21 cellular contexts compared by ENCODE assay signal in genomic region chr18:79723628-79724027, GRCh38. TPM values are rescaled to one million over a fixed set of nuclear protein-coding genes. Genes with fewer than 3 reads are reported as not detected.
A peak's percentile ranks its signal among the peaks of the same experiment; 100 is the strongest.
DNase-seq lines count a peak whose midpoint lies in the region; ATAC-seq and TF ChIP-seq lines count a peak whose summit lies in the region.
"Had no signal": no experiment of that assay in that cellular context is flagged by ENCODE, and none has a peak within 500 bp of the region (broad histone marks: within the 10 kb centered on the region; RNA-seq: fewer than 3 reads in every experiment).

No MANE protein-coding gene starts in this region.

- H3K9ac ChIP-seq in IMR-90 (ENCODE audit: low read depth, low read length): no peak overlapping the region
- H3K9ac ChIP-seq in endodermal cell (ENCODE audit: extremely low read depth, low read length, poor library complexity, severe bottlenecking): no peak overlapping the region
- no peak overlapping the region for H3K9ac ChIP-seq in trophoblast cell (ENCODE audit: low read length)

- H3K27ac ChIP-seq in IMR-90 (ENCODE audit: insufficient read depth, low read length): no peak overlapping the region
- H3K27ac ChIP-seq in endodermal cell (ENCODE audit: low read depth, low read length): no peak overlapping the region
- no peak overlapping the region for H3K27ac ChIP-seq in trophoblast cell (ENCODE audit: low read depth, low read length)
- peak overlapping the region in 1 of 4 donors; percentile 38 for H3K27ac ChIP-seq in transverse colon

- ATAC-seq in IMR-90 (ENCODE audit: low read depth): no peak
- ATAC-seq: GM12878, HepG2 had no signal

- H2BK15ac ChIP-seq in IMR-90 (ENCODE audit: low read depth, low read length): no peak overlapping the region

- H3K4me3 ChIP-seq in IMR-90 (ENCODE audit: insufficient read depth, low read depth, low read length): no peak overlapping the region
- H3K4me3 ChIP-seq in endodermal cell (ENCODE audit: low read length): no peak overlapping the region
- H3K4me3 ChIP-seq in trophoblast cell (ENCODE audit: low read depth, low read length): no peak overlapping the region
- H3K4me3 ChIP-seq in transverse colon: no peak overlapping the region
- H3K4me3 ChIP-seq: GM12878 had no signal

- H3K4me1 Mint-ChIP-seq in endodermal cell: no peaks in the 10 kb centered on the region
- no peaks in the 10 kb centered on the region for H3K4me1 Mint-ChIP-seq in chondrocyte (ENCODE audit: low read depth)
- H3K4me1 Mint-ChIP-seq in mesothelial cell of epicardium: no peaks in the 10 kb centered on the region

- TF ChIP-seq POLR2A in IMR-90 (IDR thresholded peaks at IDR 0.05; ENCODE audit: low read depth, low read length): no peak
- TF ChIP-seq POLR2A in transverse colon (IDR thresholded peaks at IDR 0.05): no peak

- H3K4me2 ChIP-seq in IMR-90 (ENCODE audit: low read depth, low read length): no peak overlapping the region
- no peak overlapping the region for H3K4me2 ChIP-seq in trophoblast cell (ENCODE audit: low read length)

- no TSS peak for BruUV-seq in IMR-90 (replicated peaks; lab: Mats Ljungman, UMichigan)

- no peak overlapping the region for H4K12ac ChIP-seq in trophoblast cell (ENCODE audit: low read depth, low read length)

- H3K9me3 ChIP-seq in IMR-90 (ENCODE audit: control insufficient read depth, insufficient read depth, low read length) (peaks cover 3% of the 10 kb centered on the region; the same call in 1 of the 2 replicates), endodermal cell (ENCODE audit: control insufficient read depth, low read length) (no peaks in the 10 kb centered on the region), trophoblast cell (ENCODE audit: insufficient read depth, low read depth, low read length) (peaks cover 9% of the 10 kb centered on the region), transverse colon (peaks cover 0 to 4% of the 10 kb centered on the region in 2 donors)
- H3K9me3 ChIP-seq: BE2C had no signal

- H3K4me1 ChIP-seq in IMR-90 (ENCODE audit: control insufficient read depth, insufficient read depth, low read length) (no peaks in the 10 kb centered on the region), endodermal cell (ENCODE audit: control insufficient read depth, insufficient read depth, low read length) (no peaks in the 10 kb centered on the region), trophoblast cell (ENCODE audit: control insufficient read depth in 1 of 2, insufficient read depth in 2 of 2, low read length in 2 of 2) (no peaks in the 10 kb centered on the region), transverse colon (no peaks in the 10 kb centered on the region)
- H3K4me1 ChIP-seq: BE2C had no signal

- no peak overlapping the region for H4K5ac ChIP-seq in IMR-90 (ENCODE audit: low read depth, low read length)

- CTCF ChIA-PET in IMR-90 (lab: Yijun Ruan, JAX): no interaction called here

- no peaks in the 10 kb centered on the region for H4K20me1 ChIP-seq in IMR-90 (ENCODE audit: insufficient read depth, low read length)

- peaks cover 3% of the 10 kb centered on the region for H3K9me1 ChIP-seq in IMR-90 (ENCODE audit: insufficient read depth, low read length)

- no peak for TF ChIP-seq RAD21 in IMR-90 (IDR thresholded peaks at IDR 0.05; ENCODE audit: low read length)

- TF ChIP-seq EP300 in transverse colon (IDR thresholded peaks at IDR 0.05; ENCODE audit: low read depth): no peak

- H3K79me1 ChIP-seq in IMR-90 (ENCODE audit: low read depth in 1 of 2, low read length in 2 of 2) (peaks cover 20 to 61% of the 10 kb centered on the region in 2 experiments), trophoblast cell (ENCODE audit: low read length) (no peaks in the 10 kb centered on the region)

- H3K9me3 Mint-ChIP-seq in endodermal cell (peaks cover 1% of the 10 kb centered on the region), chondrocyte (ENCODE audit: low read depth) (no peaks in the 10 kb centered on the region), mesothelial cell of epicardium (peaks cover 5% of the 10 kb centered on the region)

- H4K91ac ChIP-seq in IMR-90 (ENCODE audit: insufficient read depth, low read depth, low read length) (no peak overlapping the region), trophoblast cell (ENCODE audit: low read depth, low read length) (no peak overlapping the region)

- H2AK9ac ChIP-seq in IMR-90 (replicated peaks; ENCODE audit: low read depth, low read length, poor library complexity): peak overlapping the region; percentile 26

- H2BK120ac ChIP-seq in IMR-90 (ENCODE audit: low read depth, low read length) (no peak overlapping the region), trophoblast cell (ENCODE audit: insufficient read depth, low read length, poor library complexity) (no peak overlapping the region)

- no peak overlapping the region for H2BK20ac ChIP-seq in IMR-90 (ENCODE audit: low read depth, low read length)

- H3K36me3 ChIP-seq in IMR-90 (ENCODE audit: control insufficient read depth, insufficient read depth, low read length): peaks cover 58% of the 10 kb centered on the region
- peaks cover 64% of the 10 kb centered on the region for H3K36me3 ChIP-seq in endodermal cell (ENCODE audit: control insufficient read depth, insufficient read depth, low read length)
- peaks cover 37 to 48% of the 10 kb centered on the region in 2 experiments for H3K36me3 ChIP-seq in trophoblast cell (ENCODE audit: control insufficient read depth in 1 of 2, insufficient read depth in 2 of 2, low read length in 2 of 2)
- peaks cover 0 to 45% (median 10%) of the 10 kb centered on the region in 4 donors for H3K36me3 ChIP-seq in transverse colon
- H3K36me3 ChIP-seq: BE2C had no signal

- H3K18ac ChIP-seq in IMR-90 (ENCODE audit: low read depth, low read length): no peak overlapping the region
- H3K18ac ChIP-seq in trophoblast cell (ENCODE audit: low read length): peak overlapping the region; percentile 8

- no peak overlapping the region for H3K4me3 Mint-ChIP-seq in endodermal cell
- H3K4me3 Mint-ChIP-seq in chondrocyte (ENCODE audit: unreplicated experiment): no peak overlapping the region
- no peak overlapping the region for H3K4me3 Mint-ChIP-seq in mesothelial cell of epicardium
- H3K4me3 Mint-ChIP-seq: CD4-positive, CD25-positive, alpha-beta regulatory T cell; CD8-positive, alpha-beta memory T cell had no signal

- no peaks in the 10 kb centered on the region for H3K27me3 Mint-ChIP-seq in endodermal cell (ENCODE audit: insufficient read depth)
- H3K27me3 Mint-ChIP-seq in chondrocyte (ENCODE audit: low read depth): no peaks in the 10 kb centered on the region
- no peaks in the 10 kb centered on the region for H3K27me3 Mint-ChIP-seq in mesothelial cell of epicardium (ENCODE audit: low read depth)
- H3K27me3 Mint-ChIP-seq: CD4-positive, CD25-positive, alpha-beta regulatory T cell; CD8-positive, alpha-beta memory T cell had no signal

- 100% methylated on average over 1 of the region's 11 CpGs; no CpG with 5 or more reads in 1 of the 2 experiments for WGBS in IMR-90 (ENCODE audit: extremely low coverage in 2 of 2, insufficient read length in 1 of 2), 2 experiments
- WGBS in endodermal cell (ENCODE audit: insufficient coverage in 1 of 2, insufficient read length in 1 of 2), 2 experiments: 85 to 88% methylated on average over 5 to 11 of the region's 11 CpGs
- no CpG with 5 or more reads among the region's 11 CpGs for WGBS in trophoblast cell (ENCODE audit: extremely low coverage, insufficient coverage, insufficient read length)
- 75% methylated on average over 11 of the region's 11 CpGs; no CpG with 5 or more reads in 1 of the 2 donors for whole genome bisulfite sequencing in transverse colon (ENCODE audit: low coverage in 1 of 2), 2 donors

- H3K36me3 Mint-ChIP-seq in endodermal cell (ENCODE audit: low read depth) (peaks cover 82% of the 10 kb centered on the region), chondrocyte (ENCODE audit: low read depth) (peaks cover 33% of the 10 kb centered on the region), mesothelial cell of epicardium (peaks cover 47% of the 10 kb centered on the region)

- DNase-seq in IMR-90 (no peak), endodermal cell (no peak), trophoblast cell (no peak), transverse colon (peak; percentile 53), chondrocyte (ENCODE audit: low spot score) (no peak), mesothelial cell of epicardium (ENCODE audit: low spot score in 2 of 2, unreplicated experiment in 2 of 2) (no peak), RPMI8226 (no peak)
- DNase-seq: ACHN; BE2C; C1 segment of cervical spinal cord; CD4-positive, CD25-positive, alpha-beta regulatory T cell; CD8-positive, alpha-beta memory T cell; COR-L47; DMS 273 treated with DMSO at 0.1 percent for 48 hours; DMS53; DND-41; EL; GOT3; H7 had no signal

- no peak overlapping the region for H3K4ac ChIP-seq in IMR-90 (ENCODE audit: low read depth, low read length)
- no peak overlapping the region for H3K4ac ChIP-seq in trophoblast cell (ENCODE audit: low read depth, low read length)

- H3K27me3 ChIP-seq in IMR-90 (ENCODE audit: control insufficient read depth, insufficient read depth, low read length) (no peaks in the 10 kb centered on the region), endodermal cell (ENCODE audit: control insufficient read depth, insufficient read depth, low read length, poor library complexity, severe bottlenecking) (no peaks in the 10 kb centered on the region), trophoblast cell (ENCODE audit: insufficient read depth, low read length) (no peaks in the 10 kb centered on the region), transverse colon (no peaks in the 10 kb centered on the region)
- H3K27me3 ChIP-seq: BE2C had no signal

- dilution Hi-C loops in IMR-90 (cut with HindIII; ENCODE audit: low sequenced_read_pairs, unreplicated experiment): no loop called here

- H3K23ac ChIP-seq in IMR-90 (ENCODE audit: low read depth, low read length): no peak overlapping the region
- H3K23ac ChIP-seq in trophoblast cell (ENCODE audit: low read length): peak overlapping the region; percentile 71

- in situ Hi-C loops in IMR-90 (cut with MboI; ENCODE audit: low sequenced_read_pairs): no loop called here
- in situ Hi-C loops in transverse colon (cut with MboI; ENCODE audit: low pct_ligation_motif_present in 1 of 4, low pct_unique_long_range_greater_than_20kb in 1 of 4, low sequenced_read_pairs in 3 of 4): no loop called here

- H2AK5ac ChIP-seq in IMR-90 (ENCODE audit: low read depth, low read length) (no peak overlapping the region), trophoblast cell (ENCODE audit: low read length) (no peak overlapping the region)

- no peak overlapping the region for H2BK12ac ChIP-seq in trophoblast cell (ENCODE audit: low read length)

- H4K8ac ChIP-seq in IMR-90 (ENCODE audit: low read depth in 2 of 2, low read length in 2 of 2): no peak overlapping the region
- no peak overlapping the region for H4K8ac ChIP-seq in trophoblast cell (ENCODE audit: low read depth, low read length)

- H3K79me2 ChIP-seq in trophoblast cell (ENCODE audit: control insufficient read depth, insufficient read depth, low read length, poor library complexity): no peaks in the 10 kb centered on the region

- H3K14ac ChIP-seq in IMR-90 (replicated peaks; ENCODE audit: low read depth, low read length): no peak overlapping the region
- H3K14ac ChIP-seq in trophoblast cell (ENCODE audit: low read length): no peak overlapping the region

- TF ChIP-seq CTCF in IMR-90 (conservative IDR thresholded peaks at IDR 0.05; ENCODE audit: low read depth, low read length) (no peak), endodermal cell (conservative IDR thresholded peaks at IDR 0.05) (no peak), transverse colon (IDR thresholded peaks at IDR 0.05) (no peak), chondrocyte (IDR thresholded peaks at IDR 0.05) (no peak), mesothelial cell of epicardium (IDR thresholded peaks at IDR 0.05; ENCODE audit: unreplicated experiment) (no peak)

- POLR2A ChIA-PET in IMR-90 (lab: Charles Lee; ENCODE audit: unreplicated experiment): no interaction called here

- H2AFZ ChIP-seq in IMR-90 (replicated peaks; ENCODE audit: low read length, poor library complexity) (no peak overlapping the region), trophoblast cell (ENCODE audit: insufficient read depth, low read length, poor library complexity) (no peak overlapping the region)

- H2BK5ac ChIP-seq in IMR-90 (ENCODE audit: low read depth, low read length, poor library complexity, severe bottlenecking): no peak overlapping the region
- no peak overlapping the region for H2BK5ac ChIP-seq in trophoblast cell (ENCODE audit: low read depth, low read length, poor library complexity)

- H3K27ac Mint-ChIP-seq in endodermal cell (peak overlapping the region; percentile 58), chondrocyte (ENCODE audit: unreplicated experiment) (no peak overlapping the region), mesothelial cell of epicardium (no peak overlapping the region)
- H3K27ac Mint-ChIP-seq: CD4-positive, CD25-positive, alpha-beta regulatory T cell had no signal

- no peak overlapping the region for H3K56ac ChIP-seq in IMR-90 (ENCODE audit: extremely low read depth, insufficient read depth, low read length)

- intact Hi-C loops in IMR-90 (cut with micrococcal nuclease) (no loop called here), transverse colon (cut with DNase I; ENCODE audit: low total_unique reads) (no loop called here)

RNA-seq across cellular contexts. Expression of gene CTDP1, which starts 44.0 kb away (rescaled TPM):
- total RNA-seq in IMR-90 (2012; rRNA removed): 17.5 and 17.6 TPM in 2 replicates
- 13.4 and 14.5 TPM in 2 replicates for polyA plus RNA-seq in IMR-90 (2012; rRNA removed)
- 10.6 and 13.3 TPM in 2 replicates for polyA plus RNA-seq in IMR-90 (2012; cell fraction: cytosol; rRNA removed)
- polyA plus RNA-seq in IMR-90 (2012; cell fraction: nucleus; rRNA removed; ENCODE audit: low replicate concordance): 23.9 and 32.2 TPM in 2 replicates
- total RNA-seq in endodermal cell: 10 to 100 TPM; 29.8 to 35.6 TPM
- polyA plus RNA-seq in endodermal cell (2013, experiment 1 of 2): 21.1 TPM
- 18.8 TPM for polyA plus RNA-seq in endodermal cell (2013, experiment 2 of 2)
- polyA plus RNA-seq in trophoblast cell (2013): 21.4 and 21.6 TPM in 2 replicates
- 100 to 1,000 TPM in 1 of 4 donors, 10 to 100 TPM in 3; 30.6 to 120 (median 49.3) TPM for total RNA-seq in transverse colon
- total RNA-seq in chondrocyte: 20.0 to 21.0 TPM (median 20.9 TPM) in 3 replicates
- total RNA-seq in mesothelial cell of epicardium: 22.3 to 24.2 TPM (median 24.1 TPM) in 3 replicates
